In the genomic region with DNA sequence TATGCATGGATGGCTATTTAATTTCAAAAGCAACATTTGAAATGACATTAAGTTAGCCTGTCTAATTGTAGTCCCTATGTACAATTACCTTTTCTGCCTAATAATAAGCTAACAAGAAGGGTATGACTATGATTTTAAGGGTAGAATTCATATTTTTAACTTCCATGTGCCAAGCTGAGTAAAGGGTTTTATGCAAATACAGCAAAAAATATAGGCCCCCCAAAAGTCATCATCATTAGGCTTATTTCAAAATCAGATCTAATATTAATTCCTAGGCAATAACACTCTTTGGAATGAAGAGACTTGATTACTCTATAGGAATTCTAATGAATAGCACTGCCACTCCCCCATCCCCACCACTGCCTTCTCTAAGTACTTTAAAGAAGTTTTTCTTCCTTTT, we compare ENCODE assay signal across 8 cellular contexts.
"Had no signal": no experiment of that assay in that cellular context is flagged by ENCODE, and none has a peak within 500 bp of the region (broad histone marks: within the 10 kb centered on the region; RNA-seq: fewer than 3 reads in every experiment).

No MANE protein-coding gene starts in this region.

- H3K4me3 ChIP-seq: GM12878 had no signal

- FAIRE-seq: G401.6, GM12878, GM12891, GM12892, GM18507, GM19239 had no signal

- DNase-seq: GDM1, GF-D8 had no signal

- ATAC-seq: GM12878 had no signal
